1 cellular context compared by ENCODE assay signal in genomic region chr4:173226401-173226888, GRCh38.
TF ChIP-seq lines count a peak whose summit lies in the region.

No MANE protein-coding gene starts in this region.

TF ChIP-seq in GM23338, 12 proteins besides CTCF, POLR2A, EP300 and RAD21 (continued from another document):
- TF ChIP-seq REST (IDR thresholded peaks at IDR 0.05; ENCODE audit: unreplicated experiment) (no peak), CREB1 (CRISPR knock-in tag; IDR thresholded peaks at IDR 0.05; ENCODE audit: low read depth) (no peak), ETS1 (IDR thresholded peaks at IDR 0.05) (no peak), NANOG (IDR thresholded peaks at IDR 0.05; ENCODE audit: borderline replicate concordance) (no peak)
